In genomic region chr1:6137758-6138157, GRCh38 we compare ENCODE assay signal across 19 cellular contexts. TPM values are rescaled to one million over a fixed set of nuclear protein-coding genes. Genes with fewer than 3 reads are reported as not detected.
DNase-seq lines count a peak whose midpoint lies in the region; ATAC-seq, FAIRE-seq and TF ChIP-seq lines count a peak whose summit lies in the region.
"Had no signal": no experiment of that assay in that cellular context is flagged by ENCODE, and none has a peak within 500 bp of the region (broad histone marks: within the 10 kb centered on the region; RNA-seq: fewer than 3 reads in every experiment).

No MANE protein-coding gene starts in this region.

- no peaks in the 10 kb centered on the region for H3K4me1 Mint-ChIP-seq in WTC11
- no peaks in the 10 kb centered on the region for H3K4me1 Mint-ChIP-seq in activated T-helper 2 cell treated with anti-CD3 and anti-CD28 coated beads, Interferon-gamma antibody, Interleukin-2, Interleukin-4, amounts not matched to agents 10 μg/mL and 5 μg/mL and 100 μg/mL, durations not matched to agents 14 hours and 24 hours and 36 hours (ENCODE audit: low read depth)

- H3K36me3 Mint-ChIP-seq in WTC11, result no peaks in the 10 kb centered on the region
- no peaks in the 10 kb centered on the region for H3K36me3 Mint-ChIP-seq in activated T-helper 2 cell treated with anti-CD3 and anti-CD28 coated beads, Interferon-gamma antibody, Interleukin-2, Interleukin-4, amounts not matched to agents 10 μg/mL and 5 μg/mL and 100 μg/mL, durations not matched to agents 14 hours and 24 hours and 36 hours (ENCODE audit: low read depth)

- DNase-seq in Right ventricle myocardium inferior (ENCODE audit: missing footprints), result peak; percentile 9
- no peak for DNase-seq in cardiac septum (ENCODE audit: low spot score)
- peak; percentile 26 for DNase-seq in WTC11 (ENCODE audit: low spot score)
- peak; percentile 24 for DNase-seq in kidney
- DNase-seq in spleen, result peak; percentile 27
- DNase-seq in activated T-helper 2 cell treated with anti-CD3 and anti-CD28 coated beads, Interferon-gamma antibody, Interleukin-2, Interleukin-4, amounts not matched to agents 10 μg/mL and 5 μg/mL and 100 μg/mL, durations not matched to agents 14 hours and 24 hours and 36 hours (ENCODE audit: low spot score), result no peak
- DNase-seq: 8988T, GDM1, GOT3, IMR-90, Kasumi-1, MM.1S, NCI-H1092 treated with DMSO at 0.1 percent for 48 hours, NCI-H510A treated with DMSO at 0.1 percent for 48 hours, SHP77 treated with DMSO at 0.1 percent for 48 hours had no signal

- H3K9me3 ChIP-seq in kidney (ENCODE audit: control insufficient read depth in 1 of 2, low read length in 2 of 2) (no peaks in the 10 kb centered on the region), spleen (peaks cover 0 to under 1% (median 0%) of the 10 kb centered on the region in 8 donors)

- H3K9me3 Mint-ChIP-seq in WTC11, result peaks cover under 1% of the 10 kb centered on the region; the same call in 1 of the 2 replicates
- no peaks in the 10 kb centered on the region for H3K9me3 Mint-ChIP-seq in activated T-helper 2 cell treated with anti-CD3 and anti-CD28 coated beads, Interferon-gamma antibody, Interleukin-2, Interleukin-4, amounts not matched to agents 10 μg/mL and 5 μg/mL and 100 μg/mL, durations not matched to agents 14 hours and 24 hours and 36 hours

- H3K27me3 ChIP-seq in spleen (replicated peaks in 1 of 7), result peaks cover 0 to 29% (median 0%) of the 10 kb centered on the region in 7 donors

- H3K27ac ChIP-seq in kidney (ENCODE audit: low read depth in 2 of 2, low read length in 2 of 2), result no peak overlapping the region
- no peak overlapping the region for H3K27ac ChIP-seq in spleen

- TF ChIP-seq CTCF in WTC11 (IDR thresholded peaks at IDR 0.05) (no peak), kidney (IDR thresholded peaks at IDR 0.05; ENCODE audit: borderline replicate concordance, extremely low read depth, insufficient read depth) (no peak), spleen (IDR thresholded peaks at IDR 0.05 in 8 of 11, conservative IDR thresholded peaks at IDR 0.05 in 3 of 11) (no peak)

- TF ChIP-seq POLR2A in spleen (IDR thresholded peaks at IDR 0.05), result no peak

- no peak overlapping the region for H3K4me3 ChIP-seq in kidney (ENCODE audit: low read length in 2 of 2)
- H3K4me3 ChIP-seq in spleen, result no peak overlapping the region
- H3K4me3 ChIP-seq: GM12878 had no signal

- 72 to 87% (median 82%) methylated on average over 5 of the region's 5 CpGs for WGBS in spleen, 5 donors

- CTCF ChIA-PET in WTC11 (lab: Charles Lee), result interaction anchor here (1.1 to 1.9 kb wide), 5 partner anchors 29 to 144 kb away, joined by 3 to 10 read pairs (median 7); no protein-coding TSS in a partner anchor

- FAIRE-seq in kidney (lab: Jason Lieb, UNC), result no peak
- FAIRE-seq: GM12878, RCC 7860 had no signal

- ATAC-seq in Right ventricle myocardium inferior (no peak), WTC11 (peak; percentile 37; the same call in 1 of the 2 replicates), HG03571 (IDR thresholded peaks at IDR 0.05; ENCODE audit: unreplicated experiment) (no peak), HG02840 (IDR thresholded peaks at IDR 0.05; ENCODE audit: low FRiP score, unreplicated experiment) (no peak)
- ATAC-seq: GM12878 had no signal

- H3K36me3 ChIP-seq in kidney (ENCODE audit: control insufficient read depth in 1 of 2, insufficient read depth in 2 of 2, low read length in 2 of 2), result no peaks in the 10 kb centered on the region
- H3K36me3 ChIP-seq in spleen, result no peaks in the 10 kb centered on the region

- no peak overlapping the region for H3K9ac ChIP-seq in kidney (ENCODE audit: low read length in 2 of 2)

- intact Hi-C loops in Right ventricle myocardium inferior (cut with DNase I), result no loop called here
- intact Hi-C loops in cardiac septum (cut with DNase I), result no loop called here
- intact Hi-C loops in kidney (cut with DNase I), result no loop called here
- intact Hi-C loops in spleen (cut with DNase I; ENCODE audit: low total_unique reads), result no loop called here
- intact Hi-C loops in activated T-helper 2 cell treated with anti-CD3 and anti-CD28 coated beads, Interferon-gamma antibody, Interleukin-2, Interleukin-4, amounts not matched to agents 10 μg/mL and 5 μg/mL and 100 μg/mL, durations not matched to agents 14 hours and 24 hours and 36 hours (cut with micrococcal nuclease), result no loop called here

- H3K4me3 Mint-ChIP-seq in WTC11, result no peak overlapping the region
- no peak overlapping the region for H3K4me3 Mint-ChIP-seq in activated T-helper 2 cell treated with anti-CD3 and anti-CD28 coated beads, Interferon-gamma antibody, Interleukin-2, Interleukin-4, amounts not matched to agents 10 μg/mL and 5 μg/mL and 100 μg/mL, durations not matched to agents 14 hours and 24 hours and 36 hours (ENCODE audit: low read depth)

- POLR2A ChIA-PET in WTC11 (lab: Charles Lee), result interaction anchor here (0.7 kb wide), 1 partner anchor 10 kb away, joined by 3 read pairs; no protein-coding TSS in a partner anchor

- H3K27me3 Mint-ChIP-seq in WTC11 (ENCODE audit: low read depth), result no peaks in the 10 kb centered on the region
- no peaks in the 10 kb centered on the region for H3K27me3 Mint-ChIP-seq in activated T-helper 2 cell treated with anti-CD3 and anti-CD28 coated beads, Interferon-gamma antibody, Interleukin-2, Interleukin-4, amounts not matched to agents 10 μg/mL and 5 μg/mL and 100 μg/mL, durations not matched to agents 14 hours and 24 hours and 36 hours (ENCODE audit: low read depth)

- H3K27ac Mint-ChIP-seq in WTC11, result no peak overlapping the region
- H3K27ac Mint-ChIP-seq in activated T-helper 2 cell treated with anti-CD3 and anti-CD28 coated beads, Interferon-gamma antibody, Interleukin-2, Interleukin-4, amounts not matched to agents 10 μg/mL and 5 μg/mL and 100 μg/mL, durations not matched to agents 14 hours and 24 hours and 36 hours, result no peak overlapping the region

- H3K4me1 ChIP-seq in kidney (ENCODE audit: control insufficient read depth in 1 of 2, insufficient read depth in 1 of 2, low read depth in 1 of 2, low read length in 2 of 2), result no peaks in the 10 kb centered on the region
- H3K4me1 ChIP-seq in spleen, result no peaks in the 10 kb centered on the region

TF ChIP-seq in WTC11, 78 proteins besides CTCF, POLR2A, EP300 and RAD21 (continues in another document):
- TF ChIP-seq MXD4 (CRISPR knock-in tag; IDR thresholded peaks at IDR 0.05; ENCODE audit: borderline replicate concordance) (no peak), ZNF423 (CRISPR knock-in tag; IDR thresholded peaks at IDR 0.05) (no peak), ZNF396 (CRISPR knock-in tag; IDR thresholded peaks at IDR 0.05; ENCODE audit: borderline replicate concordance) (no peak), ZMAT4 (CRISPR knock-in tag; IDR thresholded peaks at IDR 0.05) (no peak), JUN (CRISPR knock-in tag; IDR thresholded peaks at IDR 0.05) (no peak), AR (CRISPR knock-in tag; IDR thresholded peaks at IDR 0.05) (no peak), NFATC4 (CRISPR knock-in tag; IDR thresholded peaks at IDR 0.05) (no peak), USF2 (CRISPR knock-in tag; IDR thresholded peaks at IDR 0.05) (no peak), PRRX2 (CRISPR knock-in tag; IDR thresholded peaks at IDR 0.05) (no peak), MLX (CRISPR knock-in tag; IDR thresholded peaks at IDR 0.05) (no peak)

RNA-seq across cellular contexts. Expression of gene CHD5, which starts 42.4 kb away (rescaled TPM):
- total RNA-seq in Right ventricle myocardium inferior, result 0.05 TPM
- 0.81 TPM for total RNA-seq in cardiac septum
- total RNA-seq in WTC11 (2021), result 1.6 to 2.4 TPM (median 1.6 TPM) in 3 replicates
- total RNA-seq in kidney, result 0.85 TPM
- polyA plus RNA-seq in kidney (ENCODE audit: insufficient read depth, low read depth, low replicate concordance), result 0.54 TPM
- under 1 TPM; 0.09 to 0.44 (median 0.17) TPM for total RNA-seq in spleen
- under 1 TPM; 0.04 to 0.10 (median 0.08) TPM for polyA plus RNA-seq in spleen
- 0.46 and 0.78 TPM in 2 replicates for total RNA-seq in activated T-helper 2 cell treated with anti-CD3 and anti-CD28 coated beads, Interferon-gamma antibody, Interleukin-2, Interleukin-4, amounts not matched to agents 10 μg/mL and 5 μg/mL and 100 μg/mL, durations not matched to agents 14 hours and 24 hours and 36 hours

Comparison
In these comparisons a context has a peak if more than half of its experiments do, and no peak if none do; other contexts are left out.
1. DNase-seq: peak in Right ventricle myocardium inferior (single experiment), WTC11 (single experiment), kidney (single experiment) and spleen (single experiment); none in cardiac septum (single experiment) and activated T-helper 2 cell treated with anti-CD3 and anti-CD28 coated beads, Interferon-gamma antibody, Interleukin-2, Interleukin-4, amounts not matched to agents 10 μg/mL and 5 μg/mL and 100 μg/mL, durations not matched to agents 14 hours and 24 hours and 36 hours (single experiment).